ENCODE assay signal across 10 cellular contexts in the genomic region with DNA sequence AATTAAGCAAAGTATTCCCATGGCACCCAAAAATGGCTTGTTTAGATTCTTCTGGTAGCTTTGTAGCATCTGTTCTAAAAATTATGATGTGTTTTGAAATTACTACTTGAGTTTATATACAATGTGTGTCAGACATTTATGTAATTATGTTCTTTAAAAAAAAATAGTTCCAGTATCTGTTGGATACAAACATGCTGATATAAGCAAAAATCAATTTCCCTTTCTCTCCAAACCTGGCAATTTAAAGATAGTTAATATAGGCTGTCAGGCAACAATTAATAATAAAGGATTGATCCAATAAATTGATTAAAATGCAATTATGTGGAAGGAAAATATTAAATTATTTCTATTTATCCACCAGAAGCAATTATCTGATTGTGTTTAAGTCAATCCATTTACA. TPM values are rescaled to one million over a fixed set of nuclear protein-coding genes. Genes with fewer than 3 reads are reported as not detected.
"Had no signal": no experiment of that assay in that cellular context is flagged by ENCODE, and none has a peak within 500 bp of the region (broad histone marks: within the 10 kb centered on the region; RNA-seq: fewer than 3 reads in every experiment).

No MANE protein-coding gene starts in this region.

- H2AFZ ChIP-seq: GM23248 had no signal

- H3K4me1 ChIP-seq: HAP-1 had no signal

- H3K27ac ChIP-seq: GM23248, HL-60, KMS-11 had no signal

- H3K4me2 ChIP-seq: KMS-11 had no signal

- H3K4me3 ChIP-seq: GM23248, HAP-1 had no signal

- DNase-seq: GM23248, GOT3, H7, HFFc6, Karpas-422 had no signal

- H3K9ac ChIP-seq: GM23248, KMS-11 had no signal

- H3K36me3 ChIP-seq: HAP-1 had no signal

- ATAC-seq: HCT116 had no signal

- H3K9me3 ChIP-seq: HAP-1 had no signal

RNA-seq across cellular contexts. Expression of gene OXGR1, which starts 41.7 kb away (rescaled TPM):
- total RNA-seq: GM23248, HFFc6 had no signal
- polyA plus RNA-seq: GM23248, IgD-negative memory B cell had no signal
